ENCODE assay signal across 7 cellular contexts in genomic region chr20:59933296-59933848, GRCh38. TPM values are rescaled to one million over a fixed set of nuclear protein-coding genes. Genes with fewer than 3 reads are reported as not detected.
DNase-seq lines count a peak whose midpoint lies in the region; ATAC-seq, FAIRE-seq and TF ChIP-seq lines count a peak whose summit lies in the region.

TSS of gene SYCP2 (minus strand) at chr20:59933637. CDS start at chr20:59922413, 11,224 bp downstream.

- TF ChIP-seq POLR2A in K562 (conservative IDR thresholded peaks at IDR 0.05), result no peak

- no peak for TF ChIP-seq CTCF in K562 (IDR thresholded peaks at IDR 0.05 in 2 of 3, conservative IDR thresholded peaks at IDR 0.05 in 1 of 3; ENCODE audit: insufficient read depth in 2 of 3, low read depth in 1 of 3, low read length in 3 of 3)

- intact Hi-C loops in K562 (cut with micrococcal nuclease), result no loop called here

- H3K36me3 Mint-ChIP-seq in T-cell, result no peaks in the 10 kb centered on the region

- H3K4me1 Mint-ChIP-seq in T-cell, result peaks cover 18 to 37% (median 36%) of the 10 kb centered on the region in 3 donors

- peak within 1 kb of the TSS; percentile 82 for H3K4me2 ChIP-seq in K562 (ENCODE audit: insufficient read depth, low read length)

- 20% methylated on average over 19 of the region's 65 CpGs for WGBS in K562 (ENCODE audit: insufficient coverage, low coverage, missing lambda C conversion rate)

- TF ChIP-seq EP300 in K562 (IDR thresholded peaks at IDR 0.05; ENCODE audit: low read length), result no peak

- no peak for FAIRE-seq in K562 (lab: Jason Lieb, UNC)

- TF ChIP-seq RAD21 in K562 (CRISPR knock-in tag; conservative IDR thresholded peaks at IDR 0.05 in 1 of 2, IDR thresholded peaks at IDR 0.05 in 1 of 2), result no peak

- peak within 1 kb of the TSS; percentile 92 for H2AFZ ChIP-seq in K562 (ENCODE audit: low read depth, low read length)

- H3K27me3 Mint-ChIP-seq in T-cell, result no peaks in the 10 kb centered on the region

- no peaks in the 10 kb centered on the region for H3K9me1 ChIP-seq in K562 (ENCODE audit: control insufficient read depth, insufficient read depth, low read length)

- no TSS peak for BruUV-seq in K562 (replicated peaks; lab: Mats Ljungman, UMichigan)

- peak within 1 kb of the TSS in 1 of 2 donors; percentile 43 for H3K27ac Mint-ChIP-seq in T-cell

- peak; percentile 80 for DNase-seq in H7
- peak in 32 of 34 experiments; percentile 34 to 75 (median 58) for DNase-seq in T-cell
- DNase-seq in K562 (ENCODE audit: extremely low read depth in 1 of 4, low spot score in 3 of 4), result peak; percentile 77 to 94 (median 92)
- peak; percentile 70 for DNase-seq in stimulated activated CD4-positive, alpha-beta T cell treated with anti-CD3 and anti-CD28 coated beads, Interleukin-15, amount 100 ng/mL, for 24 hours
- no peak for DNase-seq in NCI-H2171 (lab: John Stamatoyannopoulos, UW)
- no peak for DNase-seq in NCI-H1436 treated with DMSO at 0.1 percent for 48 hours (lab: John Stamatoyannopoulos, UW)

- peak within 1 kb of the TSS; percentile 19; the same call in 1 of the 3 replicates for H3K27ac ChIP-seq in K562 (ENCODE audit: extremely low read depth, low read depth, low read length)

- H3K9me3 ChIP-seq in K562 (replicated peaks; ENCODE audit: control insufficient read depth, insufficient read depth, low read depth, low read length) (no peaks in the 10 kb centered on the region), iPS-18c (ENCODE audit: control insufficient read depth, insufficient read depth, low read length) (no peaks in the 10 kb centered on the region)

- H3K4me3 Mint-ChIP-seq in T-cell, result peak within 1 kb of the TSS; percentile 71 to 79 (median 79)

- H4K20me1 ChIP-seq in K562 (replicated peaks; ENCODE audit: control insufficient read depth, insufficient read depth, low read length), result no peaks in the 10 kb centered on the region

- peak within 1 kb of the TSS; percentile 23 to 82 for H3K9ac ChIP-seq in K562 (ENCODE audit: insufficient read depth in 1 of 2, low read depth in 2 of 2, low read length in 2 of 2)

- H3K36me3 ChIP-seq in H7 (replicated peaks; ENCODE audit: control insufficient read depth, insufficient read depth, low read length) (no peaks in the 10 kb centered on the region), K562 (ENCODE audit: control insufficient read depth, insufficient read depth, low read length) (no peaks in the 10 kb centered on the region)

- POLR2A ChIA-PET in T-cell (lab: Charles Lee) (no interaction called here), K562 (lab: Yijun Ruan, JAX) (no interaction called here)

- CTCF ChIA-PET in T-cell (lab: Charles Lee), result interaction anchor here in 1 of 2 donors (3.0 kb wide), 1 partner anchor 16 kb away, joined by 12 read pairs; no protein-coding TSS in a partner anchor
- CTCF ChIA-PET in K562 (lab: Yijun Ruan, JAX; ENCODE audit: low intra/inter-chr PET ratio), result interaction anchor here (0.6 to 1.1 kb wide), 2 partner anchors 17 to 423 kb away, joined by 3 read pairs; no protein-coding TSS in a partner anchor

- H3K4me3 ChIP-seq in H7 (ENCODE audit: insufficient read depth, low read depth, low read length) (peak within 1 kb of the TSS; percentile 47), K562 (peak within 1 kb of the TSS; percentile 62), iPS-18c (ENCODE audit: insufficient read depth, low read depth, low read length) (peak within 1 kb of the TSS; percentile 45)

- peaks cover 23% of the 10 kb centered on the region for H3K27me3 ChIP-seq in H7 (ENCODE audit: control insufficient read depth, insufficient read depth, low read length)
- H3K27me3 ChIP-seq in K562 (ENCODE audit: control insufficient read depth in 2 of 2, insufficient read depth in 2 of 2, low read length in 2 of 2), result no peaks in the 10 kb centered on the region

- H3K9me3 Mint-ChIP-seq in T-cell, result no peaks in the 10 kb centered on the region

- no peaks in the 10 kb centered on the region for H3K79me2 ChIP-seq in K562 (ENCODE audit: control insufficient read depth, insufficient read depth, low read length)

- in situ Hi-C loops in K562 (cut with MboI), result no loop called here

- ATAC-seq in T-cell (replicated peaks in 1 of 4), result peak; percentile 86 to 90 (median 87)
- peak; percentile 92 for ATAC-seq in K562

- peaks cover 0 to 19% of the 10 kb centered on the region in 2 experiments; a peak in 2 of 5 replicates for H3K4me1 ChIP-seq in K562 (replicated peaks in 1 of 2; ENCODE audit: control insufficient read depth in 2 of 2, insufficient read depth in 2 of 2, low read length in 2 of 2)

TF ChIP-seq in K562, 482 proteins besides CTCF, POLR2A, EP300 and RAD21 (continues in another document):
- TF ChIP-seq ZBTB33 (CRISPR knock-in tag; IDR thresholded peaks at IDR 0.05) (peak; percentile 48; the same call in 1 of the 2 replicates), RBM25 (IDR thresholded peaks at IDR 0.05; ENCODE audit: low read depth, low read length, severe bottlenecking) (peak; percentile 99), LCOR (CRISPR knock-in tag; IDR thresholded peaks at IDR 0.05) (peak; percentile 61), HNRNPK (IDR thresholded peaks at IDR 0.05; ENCODE audit: low read depth, low read length, poor library complexity, severe bottlenecking) (peak; percentile 80), ETV1 (tag; conservative IDR thresholded peaks at IDR 0.05; ENCODE audit: low read depth) (no peak), ZNF586 (CRISPR knock-in tag; conservative IDR thresholded peaks at IDR 0.05) (no peak), TOE1 (IDR thresholded peaks at IDR 0.05; ENCODE audit: borderline replicate concordance) (no peak), TOE1 (CRISPR knock-in tag; IDR thresholded peaks at IDR 0.05; ENCODE audit: borderline replicate concordance, low read depth) (no peak), PURB (CRISPR knock-in tag; IDR thresholded peaks at IDR 0.05; ENCODE audit: low read depth) (no peak), E2F3 (CRISPR knock-in tag; IDR thresholded peaks at IDR 0.05) (peak; percentile 64; the same call in 1 of the 2 replicates), VEZF1 (CRISPR knock-in tag; IDR thresholded peaks at IDR 0.05) (peak; percentile 83; the same call in 1 of the 2 replicates)

RNA-seq across cellular contexts. Expression of gene SYCP2, which starts in this region (rescaled TPM):
- 0.04 TPM in 1 of 2 replicates, not detected in the other for total RNA-seq in H7 (2014; rRNA removed; shearing (Covaris generic))
- 1 to 10 TPM; 3.0 to 6.0 (median 3.8) TPM for total RNA-seq in T-cell
- total RNA-seq in K562 (2011; cell fraction: chromatin; rRNA removed; ENCODE audit: low replicate concordance), result 0.28 and 8.1 TPM in 2 replicates
- 0.39 TPM in 1 of 2 replicates, not detected in the other for total RNA-seq in K562 (2011; cell fraction: nucleolus; rRNA removed)
- total RNA-seq in K562 (2011; cell fraction: nucleoplasm; rRNA removed), result 0.53 and 1.5 TPM in 2 replicates
- total RNA-seq in K562 (2014; rRNA removed), result 0.41 and 0.53 TPM in 2 replicates
- 1.0 and 1.1 TPM in 2 replicates for total RNA-seq in K562 (2014; rRNA removed; fragmentation: Illumina TruSeq; extraction: Trizol)
- 1.6 and 1.7 TPM in 2 replicates for total RNA-seq in K562 (2015; rRNA removed; fragmentation: Illumina TruSeq; extraction: Trizol)
- 0.64 and 1.5 TPM in 2 replicates for total RNA-seq in K562 (2021)
- 0.24 and 0.35 TPM in 2 replicates for polyA plus RNA-seq in K562 (2011; rRNA removed)
- 0.04 TPM in 1 of 2 replicates, not detected in the other for polyA plus RNA-seq in K562 (2011; cell fraction: cytosol; rRNA removed)
- polyA plus RNA-seq in K562 (2011; cell fraction: nucleus; rRNA removed), result 0.17 and 1.0 TPM in 2 replicates
- polyA plus RNA-seq in K562 (2012), result 0.23 and 1.2 TPM in 2 replicates
- 0.28 and 0.76 TPM in 2 replicates for polyA plus RNA-seq in K562 (2014; fragmentation: Illumina TruSeq; extraction: Trizol)
- under 1 TPM; 0.56 to 0.67 TPM for polyA plus RNA-seq in K562 (2014; fragmentation: Nextera tagmentation; extraction: Ambion mirVana)
- polyA plus RNA-seq in K562 (2014; rRNA removed), result 0.34 and 1.4 TPM in 2 replicates
- 0.70 and 1.2 TPM in 2 replicates for polyA minus RNA-seq in K562 (2011; rRNA and poly(A)+ RNA removed)
- not detected in 2 replicates for polyA minus RNA-seq in K562 (2011; cell fraction: cytosol; rRNA and poly(A)+ RNA removed)
- 0.40 and 3.3 TPM in 2 replicates for polyA minus RNA-seq in K562 (2011; cell fraction: nucleus; rRNA and poly(A)+ RNA removed)

Comparison
In these comparisons a context has a peak if more than half of its experiments do, and no peak if none do; other contexts are left out.
1. Peak in DNase-seq and H3K4me3 ChIP-seq in H7; RNA of the gene not detected or under 1 TPM.
2. DNase-seq: peak in T-cell (32 of 34), K562 (4 of 4) and stimulated activated CD4-positive, alpha-beta T cell treated with anti-CD3 and anti-CD28 coated beads, Interleukin-15, amount 100 ng/mL, for 24 hours (single experiment); none in NCI-H2171 (single experiment) and NCI-H1436 treated with DMSO at 0.1 percent for 48 hours (single experiment).
3. Peak in every context shown above with its lines, with median percentiles within 50 percentile points of each other: H3K4me3 ChIP-seq.